In the genomic region with DNA sequence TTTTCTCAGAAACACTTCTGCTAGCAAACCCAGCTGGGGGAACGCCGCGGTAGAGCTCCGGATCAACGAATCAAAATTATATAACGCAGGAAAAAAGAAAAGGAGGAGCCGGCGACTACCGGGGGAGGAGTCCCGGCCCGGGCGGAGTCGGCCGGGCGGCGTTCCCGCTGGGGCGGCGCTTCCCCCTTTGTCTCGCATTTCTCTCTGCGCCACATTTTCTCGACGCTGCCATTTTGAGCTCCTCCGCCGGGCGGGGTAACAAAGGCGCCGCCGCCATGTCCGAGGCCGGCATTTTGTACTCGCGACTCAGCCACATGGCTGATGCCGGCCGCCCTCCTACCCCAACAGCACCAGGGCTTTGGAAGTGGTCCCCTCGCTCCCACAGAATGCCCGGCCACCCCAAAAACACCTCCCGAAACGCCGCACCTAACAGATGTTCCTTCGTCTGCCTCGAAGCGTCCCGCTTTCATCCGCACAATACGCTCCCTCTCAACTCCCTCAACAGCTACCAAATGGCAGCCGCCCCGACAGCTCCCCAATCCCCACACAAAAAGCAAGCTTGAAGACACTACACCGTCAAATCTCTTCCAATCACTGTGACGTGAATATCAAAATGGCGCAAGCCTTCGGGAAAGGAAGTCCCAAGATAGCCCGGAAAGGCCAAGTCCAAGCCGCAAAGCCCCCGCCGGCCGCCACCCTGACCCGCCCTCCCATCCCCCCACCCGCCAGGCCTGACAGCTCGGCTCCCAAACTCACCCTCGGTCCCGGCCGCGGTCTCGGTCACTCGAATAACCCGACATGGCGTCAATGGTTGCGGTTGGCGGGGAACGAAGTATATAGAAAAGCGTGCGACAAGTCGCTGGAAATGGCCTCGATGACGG, we compare ENCODE assay signal across 8 cellular contexts. TPM values are rescaled to one million over a fixed set of nuclear protein-coding genes. Genes with fewer than 3 reads are reported as not detected.
DNase-seq lines count a peak whose midpoint lies in the region; ATAC-seq and TF ChIP-seq lines count a peak whose summit lies in the region.

No MANE protein-coding gene starts in this region.

- H3K27me3 ChIP-seq in osteoblast (ENCODE audit: insufficient read depth, low read length) = no peaks in the 10 kb centered on the region
- H3K27me3 ChIP-seq in suprapubic skin = no peaks in the 10 kb centered on the region

- H3K36me3 ChIP-seq in osteoblast (ENCODE audit: insufficient read depth, low read length) = peaks cover 63% of the 10 kb centered on the region
- peaks cover 47% of the 10 kb centered on the region for H3K36me3 ChIP-seq in suprapubic skin

- H3K4me1 ChIP-seq in osteoblast (ENCODE audit: insufficient read depth, low read length) (peaks cover 50% of the 10 kb centered on the region), suprapubic skin (peaks cover 63% of the 10 kb centered on the region)

- peak overlapping the region; percentile 96 for H3K4me3 ChIP-seq in AG10803 (ENCODE audit: low read length)
- H3K4me3 ChIP-seq in osteoblast (ENCODE audit: insufficient read depth, low read length) = peak overlapping the region; percentile 98
- H3K4me3 ChIP-seq in suprapubic skin = peak overlapping the region; percentile 93

- peaks cover 63% of the 10 kb centered on the region for H3K4me1 Mint-ChIP-seq in activated naive CD8-positive, alpha-beta T cell (ENCODE audit: low read depth)
- H3K4me1 Mint-ChIP-seq in glutamatergic neuron (ENCODE audit: low read depth, unreplicated experiment) = peaks cover 20% of the 10 kb centered on the region

- H3K9me3 ChIP-seq in osteoblast (ENCODE audit: low read depth, low read length) (no peaks in the 10 kb centered on the region), suprapubic skin (no peaks in the 10 kb centered on the region)

- peak overlapping the region; percentile 92 for H3K4me2 ChIP-seq in osteoblast (ENCODE audit: insufficient read depth, low read length)

- H3K27me3 Mint-ChIP-seq in activated naive CD8-positive, alpha-beta T cell = no peaks in the 10 kb centered on the region
- peaks cover 29% of the 10 kb centered on the region for H3K27me3 Mint-ChIP-seq in glutamatergic neuron (ENCODE audit: unreplicated experiment)

- peaks cover 71% of the 10 kb centered on the region for H4K20me1 ChIP-seq in osteoblast (ENCODE audit: insufficient read depth, low read length)

- H3K79me2 ChIP-seq in osteoblast (ENCODE audit: insufficient read depth, low read length) = peaks cover 91% of the 10 kb centered on the region

- DNase-seq in AG10803 (ENCODE audit: low read depth) (peak; percentile 90), NCI-H1092 (lab: John Stamatoyannopoulos, UW) (peak; percentile 86), SKM-1 (lab: John Stamatoyannopoulos, UW; ENCODE audit: unreplicated experiment) (peak; percentile 43), glutamatergic neuron (peak; percentile 80), osteoblast (ENCODE audit: insufficient read length, low spot score, missing footprints) (peak; percentile 89), suprapubic skin (ENCODE audit: low spot score in 2 of 2) (peak; percentile 94 to 96)

- H3K36me3 Mint-ChIP-seq in activated naive CD8-positive, alpha-beta T cell = peaks cover 32% of the 10 kb centered on the region
- peaks cover 11% of the 10 kb centered on the region for H3K36me3 Mint-ChIP-seq in glutamatergic neuron (ENCODE audit: unreplicated experiment)

- H3K27ac ChIP-seq in osteoblast (ENCODE audit: low read depth, low read length) (peak overlapping the region; percentile 99), suprapubic skin (peak overlapping the region; percentile 98)

- TF ChIP-seq CTCF in AG10803 (conservative IDR thresholded peaks at IDR 0.05; ENCODE audit: low read length) = no peak
- TF ChIP-seq CTCF in glutamatergic neuron (IDR thresholded peaks at IDR 0.05; ENCODE audit: partially characterized antibody, unreplicated experiment) = no peak
- no peak for TF ChIP-seq CTCF in osteoblast (IDR thresholded peaks at IDR 0.05; ENCODE audit: extremely low read depth, low read depth, low read length)
- TF ChIP-seq CTCF in suprapubic skin (IDR thresholded peaks at IDR 0.05) = no peak

- H3K9me3 Mint-ChIP-seq in activated naive CD8-positive, alpha-beta T cell (ENCODE audit: low read depth) = no peaks in the 10 kb centered on the region
- peaks cover 30% of the 10 kb centered on the region for H3K9me3 Mint-ChIP-seq in glutamatergic neuron (ENCODE audit: unreplicated experiment)

- peak in 1 of 2 donors; percentile 83 for TF ChIP-seq POLR2A in suprapubic skin (IDR thresholded peaks at IDR 0.05)

- WGBS in suprapubic skin = 0% methylated on average over 50 of the region's 76 CpGs

- no peak for TF ChIP-seq EP300 in suprapubic skin (IDR thresholded peaks at IDR 0.05)

- peak overlapping the region; percentile 100 for H3K4me3 Mint-ChIP-seq in activated naive CD8-positive, alpha-beta T cell
- peak overlapping the region; percentile 100 for H3K4me3 Mint-ChIP-seq in glutamatergic neuron (ENCODE audit: unreplicated experiment)

- peak overlapping the region; percentile 100 for H3K27ac Mint-ChIP-seq in activated naive CD8-positive, alpha-beta T cell
- peak overlapping the region; percentile 100 for H3K27ac Mint-ChIP-seq in glutamatergic neuron (ENCODE audit: unreplicated experiment)

- no peak overlapping the region for H2AFZ ChIP-seq in osteoblast (ENCODE audit: low read length)

- ATAC-seq in GM19467 (IDR thresholded peaks at IDR 0.05; ENCODE audit: unreplicated experiment) = peak; percentile 22

RNA-seq across cellular contexts. Expression of a gene that starts 0.5 kb away (rescaled TPM):
- total RNA-seq in glutamatergic neuron (ENCODE audit: unreplicated experiment) (1,273 TPM), osteoblast (291 and 309 TPM in 2 replicates), suprapubic skin (1,000 to 10,000 TPM in 1 of 4 donors, 100 to 1,000 TPM in 3; 532 to 1,402 (median 922) TPM)

RNA-seq across cellular contexts. Expression of a gene that starts 1.2 kb away (rescaled TPM):
- 120 TPM for total RNA-seq in glutamatergic neuron (ENCODE audit: unreplicated experiment)
- 47.4 and 48.9 TPM in 2 replicates for total RNA-seq in osteoblast
- total RNA-seq in suprapubic skin = 100 to 1,000 TPM in 1 of 4 donors, 10 to 100 TPM in 3; 46.8 to 200 (median 61.5) TPM

RNA-seq across cellular contexts. Expression of a gene that starts 8.7 kb away (rescaled TPM):
- total RNA-seq in glutamatergic neuron (ENCODE audit: unreplicated experiment) = 25.7 TPM
- total RNA-seq in osteoblast = 7.2 and 7.7 TPM in 2 replicates
- total RNA-seq in suprapubic skin = 10 to 100 TPM in 1 of 4 donors, 1 to 10 TPM in 3; 2.7 to 23.2 (median 5.0) TPM

RNA-seq across cellular contexts. Expression of a gene that starts 56.6 kb away (rescaled TPM):
- not detected for total RNA-seq in glutamatergic neuron (ENCODE audit: unreplicated experiment)
- 12.3 and 27.7 TPM in 2 replicates for total RNA-seq in osteoblast
- under 1 TPM in 2 of 4 donors, not detected in 2; 0.45 to 0.57 TPM for total RNA-seq in suprapubic skin

Comparison
In these comparisons a context has a peak if more than half of its experiments do, and no peak if none do; other contexts are left out.
1. Peak in every context shown above with its lines: DNase-seq, ATAC-seq, H3K4me3 ChIP-seq and H3K27ac ChIP-seq.
2. DNase-seq: peak in every context shown above with its lines; median percentile 95 in suprapubic skin; 90 in AG10803; 89 in osteoblast; 86 in NCI-H1092; 80 in glutamatergic neuron; 43 in SKM-1.